ENCODE assay signal across 20 cellular contexts in the genomic region with DNA sequence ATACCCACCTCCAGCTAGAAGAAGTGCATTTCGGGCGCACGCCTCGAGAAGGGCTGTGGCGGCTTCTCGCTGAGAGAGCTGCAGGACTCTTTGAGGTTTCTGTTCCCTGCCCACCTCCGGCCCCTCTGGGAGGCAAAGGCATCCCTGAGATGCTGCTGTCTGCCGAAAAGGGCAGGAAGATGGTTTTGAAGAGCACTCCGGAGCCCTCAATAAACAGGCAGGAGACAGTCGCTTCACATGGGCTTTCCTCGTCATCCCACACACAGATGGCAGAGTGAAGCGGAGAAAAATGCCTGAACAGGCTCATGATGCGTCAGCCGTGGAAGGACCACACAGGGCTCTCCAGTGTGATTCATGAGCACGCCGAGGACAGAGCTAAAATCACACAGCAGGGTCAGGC. TPM values are rescaled to one million over a fixed set of nuclear protein-coding genes. Genes with fewer than 3 reads are reported as not detected.
DNase-seq lines count a peak whose midpoint lies in the region; FAIRE-seq and TF ChIP-seq lines count a peak whose summit lies in the region.
"Had no signal": no experiment of that assay in that cellular context is flagged by ENCODE, and none has a peak within 500 bp of the region (broad histone marks: within the 10 kb centered on the region; RNA-seq: fewer than 3 reads in every experiment).

No MANE protein-coding gene starts in this region.

- no peak overlapping the region for H3K14ac ChIP-seq in H1 (ENCODE audit: insufficient read length)

- peak overlapping the region; percentile 84; the same call in 1 of the 2 replicates for H2AK5ac ChIP-seq in H1 (ENCODE audit: low read depth, low read length)

- H3K36me3 ChIP-seq in HUES6 (ENCODE audit: control insufficient read depth, insufficient read depth, low read length), result no peaks in the 10 kb centered on the region
- no peaks in the 10 kb centered on the region for H3K36me3 ChIP-seq in H1 (ENCODE audit: control insufficient read depth in 2 of 4, insufficient read depth in 4 of 4, low read length in 3 of 4)
- H3K36me3 ChIP-seq in kidney epithelial cell (ENCODE audit: control insufficient read depth, insufficient read depth, low read length), result no peaks in the 10 kb centered on the region
- H3K36me3 ChIP-seq: right atrium auricular region had no signal

- peak overlapping the region; percentile 24; the same call in 1 of the 2 replicates for H2BK20ac ChIP-seq in H1 (ENCODE audit: low read length)

- H2BK15ac ChIP-seq in H1 (ENCODE audit: low read length), result 0 out of 2 replicates have a peak overlapping the region, but pooled peaks have one; percentile 3

- H4K91ac ChIP-seq in H1 (replicated peaks; ENCODE audit: insufficient read length, low read length), result peak overlapping the region; percentile 48

- H4K20me1 ChIP-seq in H1 (replicated peaks in 1 of 2; ENCODE audit: control insufficient read depth in 1 of 2, insufficient read depth in 2 of 2, low read length in 2 of 2), result no peaks in the 10 kb centered on the region

- H2BK12ac ChIP-seq in H1 (ENCODE audit: low read depth, low read length), result peak overlapping the region; percentile 97

- TF ChIP-seq RAD21 in H1 (IDR thresholded peaks at IDR 0.05 in 1 of 2, conservative IDR thresholded peaks at IDR 0.05 in 1 of 2; ENCODE audit: low read depth in 2 of 2, low read length in 2 of 2), result no peak

- DNase-seq in AG08395 (ENCODE audit: low spot score), result peak; percentile 54
- DNase-seq in H1 (ENCODE audit: low read depth in 1 of 2, low spot score in 2 of 2), result no peak
- peak; percentile 25 for DNase-seq in kidney epithelial cell (ENCODE audit: low read depth)
- no peak for DNase-seq in ecto neural progenitor cell (ENCODE audit: low spot score)
- no peak for DNase-seq in NCI-H82 treated with DMSO at 0.1 percent for 48 hours (lab: John Stamatoyannopoulos, UW; ENCODE audit: unreplicated experiment)
- no peak for DNase-seq in NCI-H2029 treated with DMSO at 0.1 percent for 48 hours (lab: John Stamatoyannopoulos, UW)
- no peak for DNase-seq in H54 (ENCODE audit: insufficient read length, low spot score)
- DNase-seq: activated CD4-positive, alpha-beta T cell treated with anti-CD3 and anti-CD28 coated beads, Interleukin-2, amount 10 ng/mL, durations not matched to agents 7 days and 5 days; activated T-cell treated with anti-CD3 and anti-CD28 coated beads, Interleukin-2, amount 50 U/mL, for 1 hour; CD8-positive, alpha-beta T cell; DND-41; effector CD4-positive, alpha-beta T cell; NCI-H1694 treated with DMSO at 0.1 percent for 48 hours; NCI-H510A had no signal

- no peaks in the 10 kb centered on the region for H3K23me2 ChIP-seq in H1 (ENCODE audit: low read depth, low read length)

- no peak overlapping the region; the same call in 1 of the 2 replicates for H4K8ac ChIP-seq in H1 (ENCODE audit: extremely low read depth, insufficient read depth, low read length)

- no peak overlapping the region for H3K4ac ChIP-seq in H1 (replicated peaks; ENCODE audit: insufficient read length, low read depth, low read length)

- peak overlapping the region; percentile 51 to 59 for H3K4me2 ChIP-seq in H1 (ENCODE audit: insufficient read depth in 1 of 2, low read depth in 2 of 2, low read length in 2 of 2)
- H3K4me2 ChIP-seq: A549 had no signal

- H2BK5ac ChIP-seq in H1 (ENCODE audit: low read depth, low read length), result peak overlapping the region; percentile 89; the same call in 1 of the 2 replicates

- 35% methylated on average over 16 of the region's 16 CpGs; no CpG with 5 or more reads in 1 of the 2 experiments for WGBS in H1 (ENCODE audit: extremely low coverage in 1 of 2, insufficient coverage in 1 of 2, insufficient read length in 1 of 2, insufficient replicate concordance in 2 of 2, low coverage in 1 of 2, low lambda C conversion rate in 2 of 2, missing lambda C conversion rate in 1 of 2), 2 experiments

- H3K27ac ChIP-seq in HUES6 (ENCODE audit: low read depth, low read length) (peak overlapping the region; percentile 50; the same call in 1 of the 2 replicates), H1 (ENCODE audit: low read depth, low read length) (peak overlapping the region; percentile 66; the same call in 1 of the 2 replicates)
- H3K27ac ChIP-seq: A549, right atrium auricular region, SK-N-MC had no signal

- peak overlapping the region; percentile 67 for H2BK120ac ChIP-seq in H1 (replicated peaks; ENCODE audit: low read depth, low read length)

- TF ChIP-seq CTCF in H1 (IDR thresholded peaks at IDR 0.05; ENCODE audit: control extremely low read depth in 1 of 3, insufficient read depth in 1 of 3, low read depth in 1 of 3, low read length in 3 of 3) (no peak), kidney epithelial cell (IDR thresholded peaks at IDR 0.05; ENCODE audit: insufficient read depth, low read length, poor library complexity, severe bottlenecking) (no peak)

- H3K9me3 ChIP-seq in HUES6 (ENCODE audit: control insufficient read depth, insufficient read depth, low read depth, low read length) (no peaks in the 10 kb centered on the region), H1 (ENCODE audit: insufficient read depth in 2 of 2, low read depth in 1 of 2, low read length in 1 of 2) (no peaks in the 10 kb centered on the region)
- H3K9me3 ChIP-seq: A549, right atrium auricular region had no signal

- no peaks in the 10 kb centered on the region for H3K79me2 ChIP-seq in H1 (ENCODE audit: control insufficient read depth in 1 of 2, insufficient read depth in 2 of 2, low read length in 2 of 2)

- no peak overlapping the region for H3K23ac ChIP-seq in H1 (ENCODE audit: insufficient read length)

- H3K18ac ChIP-seq in H1 (ENCODE audit: extremely low read depth, low read length), result peak overlapping the region; percentile 89

- peaks cover 51% of the 10 kb centered on the region for H3K4me1 ChIP-seq in HUES6 (ENCODE audit: control insufficient read depth, insufficient read depth, low read length)
- H3K4me1 ChIP-seq in H1 (replicated peaks in 1 of 4; ENCODE audit: control insufficient read depth in 3 of 4, insufficient read depth in 4 of 4, low read length in 3 of 4), result peaks cover 10 to 20% (median 17%) of the 10 kb centered on the region in 4 experiments
- H3K4me1 ChIP-seq: A549, right atrium auricular region had no signal

- H3K27me3 ChIP-seq in HUES6 (ENCODE audit: control insufficient read depth, insufficient read depth, low read length) (peaks cover 23% of the 10 kb centered on the region), H1 (replicated peaks in 1 of 4; ENCODE audit: control insufficient read depth in 3 of 4, extremely low read depth in 1 of 4, insufficient read depth in 3 of 4, low read length in 3 of 4) (peaks cover 0 to 28% (median 11%) of the 10 kb centered on the region in 4 experiments; a peak in 5 of 7 replicates), kidney epithelial cell (ENCODE audit: control insufficient read depth, insufficient read depth, low read length) (peaks cover 17% of the 10 kb centered on the region)
- H3K27me3 ChIP-seq: right atrium auricular region had no signal

- CTCF ChIA-PET in H1 (lab: Charles Lee; ENCODE audit: partially characterized antibody), result interaction anchor here (1.0 to 5.1 kb wide), 9 partner anchors 9 to 173 kb away, joined by 3 to 41 read pairs (median 4); no protein-coding TSS in a partner anchor

- no peak overlapping the region for H4K5ac ChIP-seq in H1 (ENCODE audit: insufficient read length, low read depth, low read length)

- peak overlapping the region; percentile 23 for H3K4me3 ChIP-seq in HUES6 (ENCODE audit: low read depth, low read length)
- peak overlapping the region in 3 of 4 experiments; percentile 3 to 39 (median 7); a peak in 3 of 8 replicates for H3K4me3 ChIP-seq in H1 (ENCODE audit: extremely low read depth in 1 of 4, insufficient read depth in 2 of 4, low read depth in 3 of 4, low read length in 4 of 4)
- no peak overlapping the region for H3K4me3 ChIP-seq in kidney epithelial cell (ENCODE audit: low read depth, low read length)
- H3K4me3 ChIP-seq: A549, right atrium auricular region, SK-N-MC had no signal

- H3K56ac ChIP-seq in H1 (replicated peaks; ENCODE audit: insufficient read length, low read depth, low read length), result no peak overlapping the region

- H2AFZ ChIP-seq in H1 (ENCODE audit: low read length), result no peak overlapping the region

- no peak for FAIRE-seq in H1 (lab: Jason Lieb, UNC)
- no peak for FAIRE-seq in H54 (lab: Jason Lieb, UNC)
- FAIRE-seq: A549, urothelium cell line had no signal

- H3K9ac ChIP-seq in HUES6 (ENCODE audit: low read length) (peak overlapping the region; percentile 34), H1 (replicated peaks in 1 of 4; ENCODE audit: extremely low read depth in 1 of 4, low read depth in 3 of 4, low read length in 3 of 4) (no peak overlapping the region)

- TF ChIP-seq POLR2A in H1 (IDR thresholded peaks at IDR 0.05; ENCODE audit: control extremely low read depth in 1 of 2, low read depth in 2 of 2, low read length in 2 of 2) (no peak), H54 (IDR thresholded peaks at IDR 0.05; ENCODE audit: low read depth, low read length) (no peak)

- no peak for TF ChIP-seq EP300 in H1 (IDR thresholded peaks at IDR 0.05; ENCODE audit: borderline replicate concordance in 1 of 2, low read depth in 2 of 2, low read length in 2 of 2)

- POLR2A ChIA-PET in H1 (lab: Charles Lee; ENCODE audit: partially characterized antibody), result interaction anchor here (0.7 to 4.9 kb wide), 9 partner anchors 14 to 365 kb away, joined by 3 to 25 read pairs (median 5); no protein-coding TSS in a partner anchor

- H3K79me1 ChIP-seq in H1 (ENCODE audit: low read depth, low read length), result no peaks in the 10 kb centered on the region

TF ChIP-seq in H1, 55 proteins besides CTCF, POLR2A, EP300 and RAD21:
- TF ChIP-seq BACH1 (IDR thresholded peaks at IDR 0.05; ENCODE audit: low read length) (no peak), HDAC2 (IDR thresholded peaks at IDR 0.05; ENCODE audit: borderline replicate concordance in 1 of 2, low read depth in 2 of 2, low read length in 2 of 2) (no peak), CTBP2 (IDR thresholded peaks at IDR 0.05; ENCODE audit: borderline replicate concordance, insufficient read depth, insufficient read length, low read length) (peak; percentile 26)

RNA-seq across cellular contexts. Expression of a gene that starts 25.4 kb away (rescaled TPM):
- 46.9 and 49.8 TPM in 2 replicates for total RNA-seq in H1 (2021; fragmentation: NEBNext Ultra II Directional; extraction: Animal tissue kit (Norgen Biotek cat#: 25700))
- 18.4 and 28.8 TPM in 2 replicates for polyA plus RNA-seq in H1 (2011; rRNA removed)
- polyA plus RNA-seq in H1 (2011; cell fraction: cytosol; rRNA removed), result 12.7 TPM
- polyA plus RNA-seq in H1 (2011; cell fraction: nucleus; rRNA removed), result 59.5 TPM
- 17.6 to 27.8 TPM (median 24.7 TPM) in 4 replicates for polyA plus RNA-seq in H1 (2012, experiment 1 of 2)
- polyA plus RNA-seq in H1 (2012, experiment 2 of 2), result 9.7 TPM
- 17.1 TPM for polyA plus RNA-seq in H1 (2013, experiment 1 of 2)
- 16.9 TPM for polyA plus RNA-seq in H1 (2013, experiment 2 of 2)
- polyA minus RNA-seq in H1 (2011; rRNA and poly(A)+ RNA removed), result 17.2 and 19.9 TPM in 2 replicates
- polyA minus RNA-seq in H1 (2011; cell fraction: cytosol; rRNA and poly(A)+ RNA removed), result 23.0 TPM
- 42.4 TPM for polyA minus RNA-seq in H1 (2011; cell fraction: nucleus; rRNA and poly(A)+ RNA removed)
- 4.8 and 4.9 TPM in 2 replicates for total RNA-seq in kidney epithelial cell
- total RNA-seq: CD8-positive, alpha-beta T cell; OCI-LY7 had no signal

Comparison
In these comparisons a context has a peak if more than half of its experiments do, and no peak if none do; other contexts are left out.
1. DNase-seq: peak in AG08395 (single experiment) and kidney epithelial cell (single experiment); none in H1 (0 of 2), ecto neural progenitor cell (single experiment), NCI-H82 treated with DMSO at 0.1 percent for 48 hours (single experiment), NCI-H2029 treated with DMSO at 0.1 percent for 48 hours (single experiment) and H54 (single experiment).